In the genomic region with DNA sequence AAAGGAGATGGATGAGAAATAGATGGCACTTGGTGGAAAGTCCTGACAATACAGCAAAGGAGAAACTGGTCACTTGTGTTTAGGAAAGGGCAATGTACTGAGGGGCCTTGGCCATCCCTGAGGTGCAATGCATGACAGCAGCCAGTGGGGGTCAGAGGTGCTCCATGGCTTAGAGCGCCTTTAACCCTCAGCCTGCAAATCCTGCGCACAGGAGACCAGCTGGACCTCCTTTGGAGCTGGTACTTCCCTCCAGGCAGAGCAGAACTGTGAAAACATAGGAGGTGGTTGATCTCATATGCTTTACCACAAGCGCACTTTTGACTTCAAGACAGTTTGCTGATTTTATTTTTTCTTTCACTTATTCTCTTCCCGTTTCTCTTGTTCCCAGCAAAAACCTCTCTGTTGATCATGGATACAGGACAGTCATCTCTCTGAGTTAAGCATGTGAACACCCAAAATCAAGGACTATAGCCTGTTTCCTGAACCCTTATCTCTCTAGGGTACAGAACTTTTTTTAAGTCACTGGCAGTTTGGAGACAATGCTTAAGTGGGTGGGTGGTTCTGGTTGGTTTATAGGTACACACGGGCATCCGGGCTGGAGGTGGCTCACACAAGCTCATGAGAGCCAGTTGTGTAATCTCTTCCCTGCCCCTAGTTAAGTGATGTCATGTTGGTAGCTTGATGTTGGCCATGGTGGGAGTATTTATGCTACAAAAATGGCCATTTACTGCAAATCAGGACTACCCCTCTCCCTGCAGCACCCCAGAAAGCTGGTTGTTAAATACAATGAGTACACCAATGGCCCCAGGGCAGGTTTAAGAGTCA, we compare ENCODE assay signal across 8 cellular contexts. TPM values are rescaled to one million over a fixed set of nuclear protein-coding genes. Genes with fewer than 3 reads are reported as not detected.
DNase-seq lines count a peak whose midpoint lies in the region; ATAC-seq and TF ChIP-seq lines count a peak whose summit lies in the region.

No MANE protein-coding gene starts in this region.

- peak; percentile 99 for TF ChIP-seq CTCF in foreskin fibroblast (IDR thresholded peaks at IDR 0.05; ENCODE audit: low read depth, low read length)
- peak; percentile 100 for TF ChIP-seq CTCF in osteoblast (IDR thresholded peaks at IDR 0.05; ENCODE audit: extremely low read depth, low read depth, low read length)

- DNase-seq in Daoy (ENCODE audit: low read depth) (peak; percentile 89), Kasumi-1 (lab: John Stamatoyannopoulos, UW) (peak; percentile 80), SIG-M5 (lab: John Stamatoyannopoulos, UW) (peak; percentile 13), foreskin fibroblast (peak; percentile 76 to 90), osteoblast (ENCODE audit: insufficient read length, low spot score, missing footprints) (peak; percentile 83)
- peak; percentile 65 for DNase-seq in activated T-helper 9 cell treated with anti-CD3 and anti-CD28 coated beads, Interleukin-2, amount 50 U/mL, for 16 hours (ENCODE audit: low read depth)

- H4K20me1 ChIP-seq in osteoblast (ENCODE audit: insufficient read depth, low read length) = no peaks in the 10 kb centered on the region

- peak; percentile 90 for ATAC-seq in GM21825 (IDR thresholded peaks at IDR 0.05; ENCODE audit: unreplicated experiment)

- H3K9me3 ChIP-seq in osteoblast (ENCODE audit: low read depth, low read length) (no peaks in the 10 kb centered on the region), thymus (ENCODE audit: control insufficient read depth) (no peaks in the 10 kb centered on the region)

- H3K27me3 ChIP-seq in osteoblast (ENCODE audit: insufficient read depth, low read length) (no peaks in the 10 kb centered on the region), thymus (ENCODE audit: control insufficient read depth, insufficient read depth) (no peaks in the 10 kb centered on the region)

- H3K27ac ChIP-seq in osteoblast (ENCODE audit: low read depth, low read length) (peak overlapping the region; percentile 5), thymus (ENCODE audit: low read depth) (peak overlapping the region; percentile 20)

- H3K36me3 ChIP-seq in osteoblast (ENCODE audit: insufficient read depth, low read length) (no peaks in the 10 kb centered on the region), thymus (ENCODE audit: control insufficient read depth, insufficient read depth) (no peaks in the 10 kb centered on the region)

- peak overlapping the region; percentile 57 for H2AFZ ChIP-seq in osteoblast (ENCODE audit: low read length)

- H3K4me1 ChIP-seq in osteoblast (ENCODE audit: insufficient read depth, low read length) = peaks cover 7% of the 10 kb centered on the region
- H3K4me1 ChIP-seq in thymus (ENCODE audit: control insufficient read depth, insufficient read depth, low read length) = no peaks in the 10 kb centered on the region

- H3K79me2 ChIP-seq in osteoblast (ENCODE audit: insufficient read depth, low read length) = no peaks in the 10 kb centered on the region

- whole genome bisulfite sequencing in thymus = 55% methylated on average over 6 of the region's 6 CpGs

- peak overlapping the region; percentile 59 for H3K4me2 ChIP-seq in osteoblast (ENCODE audit: insufficient read depth, low read length)

- H3K4me3 ChIP-seq in foreskin fibroblast (ENCODE audit: low read depth in 1 of 2, low read length in 2 of 2) (no peak overlapping the region), osteoblast (ENCODE audit: insufficient read depth, low read length) (peak overlapping the region; percentile 6), thymus (ENCODE audit: low read length) (no peak overlapping the region)

RNA-seq across cellular contexts. Expression of a gene that starts 37.6 kb away (rescaled TPM):
- not detected in 2 replicates for total RNA-seq in Daoy (2014; rRNA removed; shearing (Covaris generic))
- total RNA-seq in osteoblast = not detected in 2 replicates
- 6.7 TPM for polyA plus RNA-seq in thymus

Comparison
In these comparisons a context has a peak if more than half of its experiments do, and no peak if none do; other contexts are left out.
1. DNase-seq: peak in every context shown above with its lines; median percentile 89 in Daoy; 83 in foreskin fibroblast; 83 in osteoblast; 80 in Kasumi-1; 65 in activated T-helper 9 cell treated with anti-CD3 and anti-CD28 coated beads, Interleukin-2, amount 50 U/mL, for 16 hours; 13 in SIG-M5.